ENCODE assay signal across 10 cellular contexts in the genomic region with DNA sequence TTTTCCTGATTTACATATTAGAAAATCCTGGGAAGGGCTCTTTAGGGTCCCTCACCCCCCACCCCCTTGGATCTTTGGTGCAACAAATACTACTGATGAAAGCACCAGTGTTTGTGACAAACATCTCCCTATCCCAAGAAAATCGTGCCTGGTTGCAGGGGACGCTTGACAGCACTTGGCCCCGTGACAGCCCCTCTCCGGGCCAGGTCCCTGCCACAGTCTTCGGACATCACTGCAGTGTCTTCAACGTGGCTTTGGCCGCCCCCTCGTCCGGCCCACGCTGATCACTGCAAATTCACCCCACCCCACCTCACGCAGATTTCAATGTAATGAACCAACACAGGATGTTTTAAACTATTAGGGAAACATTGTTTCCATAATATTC. TPM values are rescaled to one million over a fixed set of nuclear protein-coding genes. Genes with fewer than 3 reads are reported as not detected.
DNase-seq lines count a peak whose midpoint lies in the region; ATAC-seq and TF ChIP-seq lines count a peak whose summit lies in the region.
"Had no signal": no experiment of that assay in that cellular context is flagged by ENCODE, and none has a peak within 500 bp of the region (broad histone marks: within the 10 kb centered on the region; RNA-seq: fewer than 3 reads in every experiment).

No MANE protein-coding gene starts in this region.

- H3K27me3 Mint-ChIP-seq in nephron progenitor cell (ENCODE audit: low read depth, poor library complexity): no peaks in the 10 kb centered on the region
- H3K27me3 Mint-ChIP-seq: stimulated activated naive CD8-positive, alpha-beta T cell treated with anti-CD3 and anti-CD28 coated beads, Interleukin-15, amount 100 ng/mL, for 72 hours had no signal

- peaks cover 27% of the 10 kb centered on the region for H3K4me1 ChIP-seq in BE2C
- H3K4me1 ChIP-seq in HUES64 (ENCODE audit: insufficient read depth, low read length): peaks cover 79% of the 10 kb centered on the region

- H3K9me3 Mint-ChIP-seq in nephron progenitor cell: no peaks in the 10 kb centered on the region
- H3K9me3 Mint-ChIP-seq: stimulated activated naive CD8-positive, alpha-beta T cell treated with anti-CD3 and anti-CD28 coated beads, Interleukin-15, amount 100 ng/mL, for 72 hours had no signal

- 56% methylated on average over 11 of the region's 11 CpGs for WGBS in HUES64

- H3K4me3 ChIP-seq in BE2C (ENCODE audit: low read depth, low read length): peak overlapping the region; percentile 74
- peak overlapping the region; percentile 94; the same call in 1 of the 2 replicates for H3K4me3 ChIP-seq in HUES64 (ENCODE audit: low read length)
- H3K4me3 ChIP-seq in dorsolateral prefrontal cortex: peak overlapping the region in 51 of 59 donors; percentile 1 to 85 (median 76)

- ATAC-seq in GM18505 (IDR thresholded peaks at IDR 0.05; ENCODE audit: unreplicated experiment): no peak
- no peak for ATAC-seq in HG02759 (IDR thresholded peaks at IDR 0.05; ENCODE audit: unreplicated experiment)
- ATAC-seq: stimulated activated naive CD8-positive, alpha-beta T cell treated with anti-CD3 and anti-CD28 coated beads, Interleukin-15, amount 100 ng/mL, for 72 hours had no signal

- H3K9ac ChIP-seq in HUES64 (ENCODE audit: low read depth, low read length): no peak overlapping the region; the same call in 1 of the 2 replicates

- H3K4me3 Mint-ChIP-seq in nephron progenitor cell: peak overlapping the region; percentile 64

- peak overlapping the region; percentile 57 for H3K27ac Mint-ChIP-seq in nephron progenitor cell

- peaks cover 33% of the 10 kb centered on the region for H3K36me3 Mint-ChIP-seq in nephron progenitor cell (ENCODE audit: low read depth)

- H3K27ac ChIP-seq in HUES64 (ENCODE audit: low read depth, low read length): peak overlapping the region; percentile 75; the same call in 1 of the 2 replicates
- H3K27ac ChIP-seq in dorsolateral prefrontal cortex: peak overlapping the region in 49 of 59 donors; percentile 0 to 99 (median 65)

- H3K4me1 Mint-ChIP-seq in nephron progenitor cell: peaks cover 82% of the 10 kb centered on the region

- intact Hi-C loops in dorsolateral prefrontal cortex (cut with DNase I): no loop called here

- no peaks in the 10 kb centered on the region for H3K27me3 ChIP-seq in BE2C
- no peaks in the 10 kb centered on the region for H3K27me3 ChIP-seq in HUES64 (ENCODE audit: insufficient read depth, low read length)
- H3K27me3 ChIP-seq in dorsolateral prefrontal cortex: no peaks in the 10 kb centered on the region

- H3K36me3 ChIP-seq in BE2C: peaks cover 54% of the 10 kb centered on the region
- peaks cover 40% of the 10 kb centered on the region for H3K36me3 ChIP-seq in HUES64 (ENCODE audit: insufficient read depth, low read length)

- no peak for TF ChIP-seq CTCF in BE2C (IDR thresholded peaks at IDR 0.05; ENCODE audit: low read depth, low read length)
- no peak for TF ChIP-seq CTCF in dorsolateral prefrontal cortex (IDR thresholded peaks at IDR 0.05 in 54 of 56, conservative IDR thresholded peaks at IDR 0.05 in 2 of 56; ENCODE audit: low read depth in 1 of 56, partially characterized antibody in 56 of 56)
- no peak for TF ChIP-seq CTCF in nephron progenitor cell (IDR thresholded peaks at IDR 0.05)

- DNase-seq in BE2C (peak; percentile 42), dorsolateral prefrontal cortex (peak in 1 of 10 donors; percentile 47), nephron progenitor cell (no peak), DMS153 (lab: John Stamatoyannopoulos, UW) (no peak), retina (no peak)
- DNase-seq: NCI-H446; stimulated activated naive CD8-positive, alpha-beta T cell treated with anti-CD3 and anti-CD28 coated beads, Interleukin-15, amount 100 ng/mL, for 72 hours had no signal

- H3K9me3 ChIP-seq in BE2C: no peaks in the 10 kb centered on the region
- no peaks in the 10 kb centered on the region for H3K9me3 ChIP-seq in HUES64 (ENCODE audit: insufficient read depth, low read depth, low read length)

- TF ChIP-seq POLR2A in GM18505 (IDR thresholded peaks at IDR 0.05; ENCODE audit: borderline replicate concordance, extremely low read depth, insufficient read depth, insufficient read length): no peak

RNA-seq across cellular contexts. Expression of a gene that starts 43.3 kb away (rescaled TPM):
- polyA plus RNA-seq in BE2C (2012; ENCODE audit: insufficient read depth, insufficient read length, low read depth): 4,204 TPM
- polyA plus RNA-seq in HUES64 (2013, experiment 1 of 2): 856 TPM
- polyA plus RNA-seq in HUES64 (2013, experiment 2 of 2): 977 TPM
- total RNA-seq in dorsolateral prefrontal cortex: 1,000 to 10,000 TPM in 119 of 120 experiments, 100 to 1,000 TPM in 1; 843 to 2,758 (median 1,845) TPM

RNA-seq across cellular contexts. Expression of a gene that starts 45.1 kb away (rescaled TPM):
- 1.5 TPM for polyA plus RNA-seq in BE2C (2012; ENCODE audit: insufficient read depth, insufficient read length, low read depth)
- 3.2 TPM for polyA plus RNA-seq in HUES64 (2013, experiment 1 of 2)
- polyA plus RNA-seq in HUES64 (2013, experiment 2 of 2): 3.2 TPM
- 1 to 10 TPM in 36 of 120 experiments, under 1 TPM in 76, not detected in 8; 0.19 to 2.7 (median 0.78) TPM for total RNA-seq in dorsolateral prefrontal cortex
